ENCODE assay signal across 8 cellular contexts in genomic region chr1:46622341-46622740, GRCh38. TPM values are rescaled to one million over a fixed set of nuclear protein-coding genes. Genes with fewer than 3 reads are reported as not detected.
DNase-seq lines count a peak whose midpoint lies in the region; ATAC-seq and TF ChIP-seq lines count a peak whose summit lies in the region.

No MANE protein-coding gene starts in this region.

- no peak for TF ChIP-seq POLR2A in lower leg skin (IDR thresholded peaks at IDR 0.05)

- no peaks in the 10 kb centered on the region for H3K36me3 Mint-ChIP-seq in activated CD4-positive, alpha-beta T cell treated with anti-CD3 and anti-CD28 coated beads, Interleukin-2, amount 10 ng/mL, durations not matched to agents 7 days and 5 days (ENCODE audit: low read depth)

- H3K4me1 Mint-ChIP-seq in activated CD4-positive, alpha-beta T cell treated with anti-CD3 and anti-CD28 coated beads, Interleukin-2, amount 10 ng/mL, durations not matched to agents 7 days and 5 days = peaks cover 6% of the 10 kb centered on the region

- H3K4me3 Mint-ChIP-seq in activated CD4-positive, alpha-beta T cell treated with anti-CD3 and anti-CD28 coated beads, Interleukin-2, amount 10 ng/mL, durations not matched to agents 7 days and 5 days = no peak overlapping the region

- CTCF ChIA-PET in activated CD4-positive, alpha-beta T cell treated with anti-CD3 and anti-CD28 coated beads, Interleukin-2, amount 10 ng/mL, durations not matched to agents 7 days and 5 days (lab: Charles Lee) = interaction anchor here (1.0 kb wide), 1 partner anchor 13 kb away, joined by 4 read pairs; no protein-coding TSS in a partner anchor

- ATAC-seq in HG03354 (IDR thresholded peaks at IDR 0.05; ENCODE audit: poor library complexity, severe bottlenecking, unreplicated experiment) (no peak), HG03565 (IDR thresholded peaks at IDR 0.05; ENCODE audit: unreplicated experiment) (no peak)

- WGBS in lower leg skin, 2 donors = 26 to 44% methylated on average over 3 of the region's 3 CpGs

- intact Hi-C loops in lower leg skin (cut with DNase I; ENCODE audit: low total_unique reads) = loop anchor here (10.0 kb wide), 1 partner anchor 102 kb away; no protein-coding TSS in a partner anchor

- H3K9me3 Mint-ChIP-seq in activated CD4-positive, alpha-beta T cell treated with anti-CD3 and anti-CD28 coated beads, Interleukin-2, amount 10 ng/mL, durations not matched to agents 7 days and 5 days = no peaks in the 10 kb centered on the region

- TF ChIP-seq CTCF in AG09309 (IDR thresholded peaks at IDR 0.05; ENCODE audit: control insufficient read depth, insufficient read depth, low read depth, low read length, missing control alignments) (peak; percentile 57), lower leg skin (IDR thresholded peaks at IDR 0.05) (no peak)

- no peak overlapping the region for H3K27ac Mint-ChIP-seq in activated CD4-positive, alpha-beta T cell treated with anti-CD3 and anti-CD28 coated beads, Interleukin-2, amount 10 ng/mL, durations not matched to agents 7 days and 5 days

- POLR2A ChIA-PET in activated CD4-positive, alpha-beta T cell treated with anti-CD3 and anti-CD28 coated beads, Interleukin-2, amount 10 ng/mL, durations not matched to agents 7 days and 5 days (lab: Charles Lee) = no interaction called here

- no peak overlapping the region for H3K4me3 ChIP-seq in AG09309 (ENCODE audit: control insufficient read depth, low read depth, low read length)
- no peak overlapping the region for H3K4me3 ChIP-seq in lower leg skin (ENCODE audit: low read depth, poor library complexity, severe bottlenecking)

- DNase-seq in AG09309 (ENCODE audit: low read depth) = no peak
- peak; percentile 34 for DNase-seq in HCEC 1CT
- DNase-seq in SW480 (ENCODE audit: low spot score) = peak; percentile 33
- DNase-seq in iPS-NIHi11 (ENCODE audit: low spot score) = peak; percentile 47
- DNase-seq in activated CD4-positive, alpha-beta T cell treated with anti-CD3 and anti-CD28 coated beads, Interleukin-2, amount 10 ng/mL, durations not matched to agents 7 days and 5 days = no peak
- no peak for DNase-seq in lower leg skin (ENCODE audit: low spot score in 2 of 2)

- H3K27me3 Mint-ChIP-seq in activated CD4-positive, alpha-beta T cell treated with anti-CD3 and anti-CD28 coated beads, Interleukin-2, amount 10 ng/mL, durations not matched to agents 7 days and 5 days = no peaks in the 10 kb centered on the region

RNA-seq across cellular contexts. Expression of gene MOB3C, which starts 5.7 kb away (rescaled TPM):
- total RNA-seq in activated CD4-positive, alpha-beta T cell treated with anti-CD3 and anti-CD28 coated beads, Interleukin-2, amount 10 ng/mL, durations not matched to agents 7 days and 5 days = 10 to 100 TPM; 19.5 to 21.4 TPM
- total RNA-seq in lower leg skin = 10 to 100 TPM; 13.0 to 17.8 (median 13.6) TPM

RNA-seq across cellular contexts. Expression of gene MKNK1, which starts 18.3 kb away (rescaled TPM):
- total RNA-seq in activated CD4-positive, alpha-beta T cell treated with anti-CD3 and anti-CD28 coated beads, Interleukin-2, amount 10 ng/mL, durations not matched to agents 7 days and 5 days = 10 to 100 TPM; 58.2 to 63.3 TPM
- 10 to 100 TPM in 3 of 4 donors, 1 to 10 TPM in 1; 9.6 to 23.0 (median 13.7) TPM for total RNA-seq in lower leg skin

RNA-seq across cellular contexts. Expression of gene ATPAF1, which starts 45.8 kb away (rescaled TPM):
- 10 to 100 TPM; 49.0 to 50.6 TPM for total RNA-seq in activated CD4-positive, alpha-beta T cell treated with anti-CD3 and anti-CD28 coated beads, Interleukin-2, amount 10 ng/mL, durations not matched to agents 7 days and 5 days
- total RNA-seq in lower leg skin = 10 to 100 TPM; 20.4 to 33.7 (median 29.9) TPM

RNA-seq across cellular contexts. Expression of gene TEX38, which starts 49.3 kb away (rescaled TPM):
- not detected for total RNA-seq in activated CD4-positive, alpha-beta T cell treated with anti-CD3 and anti-CD28 coated beads, Interleukin-2, amount 10 ng/mL, durations not matched to agents 7 days and 5 days
- total RNA-seq in lower leg skin = not detected

Comparison
In these comparisons a context has a peak if more than half of its experiments do, and no peak if none do; other contexts are left out.
1. DNase-seq: peak in HCEC 1CT (single experiment), SW480 (single experiment) and iPS-NIHi11 (single experiment); none in AG09309 (single experiment), activated CD4-positive, alpha-beta T cell treated with anti-CD3 and anti-CD28 coated beads, Interleukin-2, amount 10 ng/mL, durations not matched to agents 7 days and 5 days (single experiment) and lower leg skin (0 of 2).